Comparison of ENCODE assay signal across 1 cellular context in the genomic region with DNA sequence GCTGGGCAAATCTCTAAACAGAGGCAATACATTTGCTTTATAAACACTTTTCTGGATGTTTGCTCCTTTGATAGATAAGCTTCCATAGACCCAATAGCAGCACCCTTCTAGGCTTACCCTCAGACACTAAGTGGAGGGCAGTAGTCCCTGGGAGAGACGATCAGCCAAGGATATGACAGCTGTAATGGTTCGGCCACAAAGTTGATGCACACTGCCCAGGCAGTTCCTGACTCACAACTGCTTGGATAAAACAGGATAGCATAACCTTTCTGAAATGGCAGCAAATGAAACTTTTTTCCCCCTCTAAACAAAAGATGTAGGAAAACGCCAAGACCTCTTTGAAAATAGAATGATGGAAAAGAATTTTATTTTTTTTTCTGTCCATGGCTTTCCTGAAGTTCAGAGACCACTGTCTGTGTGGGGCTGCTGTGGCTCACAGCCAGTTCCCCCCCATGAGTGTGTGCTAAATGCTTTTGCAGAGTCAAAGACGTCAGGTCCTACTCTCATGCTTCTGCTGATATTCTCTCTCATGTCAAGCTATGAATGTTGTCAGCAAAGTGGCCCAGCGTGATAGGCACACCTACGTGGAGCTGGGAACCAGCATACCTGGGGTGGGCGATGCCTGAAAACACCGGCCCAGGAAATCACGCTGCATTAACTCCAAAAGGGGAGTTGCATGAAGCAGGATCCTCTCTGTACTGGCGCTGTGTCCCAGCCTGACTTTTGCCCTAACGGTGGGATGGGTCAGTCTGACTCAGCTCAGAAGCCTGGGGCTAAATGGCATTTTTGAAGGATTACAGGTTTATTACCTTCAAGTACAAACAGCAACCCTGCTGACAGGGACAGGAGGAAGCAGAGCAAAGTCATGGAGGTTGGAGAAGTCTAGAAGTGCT.
TF ChIP-seq lines count a peak whose summit lies in the region.

No MANE protein-coding gene starts in this region.

TF ChIP-seq in GM23338, 12 proteins besides CTCF, POLR2A, EP300 and RAD21 (continued from another document):
- TF ChIP-seq, protein P1, sequence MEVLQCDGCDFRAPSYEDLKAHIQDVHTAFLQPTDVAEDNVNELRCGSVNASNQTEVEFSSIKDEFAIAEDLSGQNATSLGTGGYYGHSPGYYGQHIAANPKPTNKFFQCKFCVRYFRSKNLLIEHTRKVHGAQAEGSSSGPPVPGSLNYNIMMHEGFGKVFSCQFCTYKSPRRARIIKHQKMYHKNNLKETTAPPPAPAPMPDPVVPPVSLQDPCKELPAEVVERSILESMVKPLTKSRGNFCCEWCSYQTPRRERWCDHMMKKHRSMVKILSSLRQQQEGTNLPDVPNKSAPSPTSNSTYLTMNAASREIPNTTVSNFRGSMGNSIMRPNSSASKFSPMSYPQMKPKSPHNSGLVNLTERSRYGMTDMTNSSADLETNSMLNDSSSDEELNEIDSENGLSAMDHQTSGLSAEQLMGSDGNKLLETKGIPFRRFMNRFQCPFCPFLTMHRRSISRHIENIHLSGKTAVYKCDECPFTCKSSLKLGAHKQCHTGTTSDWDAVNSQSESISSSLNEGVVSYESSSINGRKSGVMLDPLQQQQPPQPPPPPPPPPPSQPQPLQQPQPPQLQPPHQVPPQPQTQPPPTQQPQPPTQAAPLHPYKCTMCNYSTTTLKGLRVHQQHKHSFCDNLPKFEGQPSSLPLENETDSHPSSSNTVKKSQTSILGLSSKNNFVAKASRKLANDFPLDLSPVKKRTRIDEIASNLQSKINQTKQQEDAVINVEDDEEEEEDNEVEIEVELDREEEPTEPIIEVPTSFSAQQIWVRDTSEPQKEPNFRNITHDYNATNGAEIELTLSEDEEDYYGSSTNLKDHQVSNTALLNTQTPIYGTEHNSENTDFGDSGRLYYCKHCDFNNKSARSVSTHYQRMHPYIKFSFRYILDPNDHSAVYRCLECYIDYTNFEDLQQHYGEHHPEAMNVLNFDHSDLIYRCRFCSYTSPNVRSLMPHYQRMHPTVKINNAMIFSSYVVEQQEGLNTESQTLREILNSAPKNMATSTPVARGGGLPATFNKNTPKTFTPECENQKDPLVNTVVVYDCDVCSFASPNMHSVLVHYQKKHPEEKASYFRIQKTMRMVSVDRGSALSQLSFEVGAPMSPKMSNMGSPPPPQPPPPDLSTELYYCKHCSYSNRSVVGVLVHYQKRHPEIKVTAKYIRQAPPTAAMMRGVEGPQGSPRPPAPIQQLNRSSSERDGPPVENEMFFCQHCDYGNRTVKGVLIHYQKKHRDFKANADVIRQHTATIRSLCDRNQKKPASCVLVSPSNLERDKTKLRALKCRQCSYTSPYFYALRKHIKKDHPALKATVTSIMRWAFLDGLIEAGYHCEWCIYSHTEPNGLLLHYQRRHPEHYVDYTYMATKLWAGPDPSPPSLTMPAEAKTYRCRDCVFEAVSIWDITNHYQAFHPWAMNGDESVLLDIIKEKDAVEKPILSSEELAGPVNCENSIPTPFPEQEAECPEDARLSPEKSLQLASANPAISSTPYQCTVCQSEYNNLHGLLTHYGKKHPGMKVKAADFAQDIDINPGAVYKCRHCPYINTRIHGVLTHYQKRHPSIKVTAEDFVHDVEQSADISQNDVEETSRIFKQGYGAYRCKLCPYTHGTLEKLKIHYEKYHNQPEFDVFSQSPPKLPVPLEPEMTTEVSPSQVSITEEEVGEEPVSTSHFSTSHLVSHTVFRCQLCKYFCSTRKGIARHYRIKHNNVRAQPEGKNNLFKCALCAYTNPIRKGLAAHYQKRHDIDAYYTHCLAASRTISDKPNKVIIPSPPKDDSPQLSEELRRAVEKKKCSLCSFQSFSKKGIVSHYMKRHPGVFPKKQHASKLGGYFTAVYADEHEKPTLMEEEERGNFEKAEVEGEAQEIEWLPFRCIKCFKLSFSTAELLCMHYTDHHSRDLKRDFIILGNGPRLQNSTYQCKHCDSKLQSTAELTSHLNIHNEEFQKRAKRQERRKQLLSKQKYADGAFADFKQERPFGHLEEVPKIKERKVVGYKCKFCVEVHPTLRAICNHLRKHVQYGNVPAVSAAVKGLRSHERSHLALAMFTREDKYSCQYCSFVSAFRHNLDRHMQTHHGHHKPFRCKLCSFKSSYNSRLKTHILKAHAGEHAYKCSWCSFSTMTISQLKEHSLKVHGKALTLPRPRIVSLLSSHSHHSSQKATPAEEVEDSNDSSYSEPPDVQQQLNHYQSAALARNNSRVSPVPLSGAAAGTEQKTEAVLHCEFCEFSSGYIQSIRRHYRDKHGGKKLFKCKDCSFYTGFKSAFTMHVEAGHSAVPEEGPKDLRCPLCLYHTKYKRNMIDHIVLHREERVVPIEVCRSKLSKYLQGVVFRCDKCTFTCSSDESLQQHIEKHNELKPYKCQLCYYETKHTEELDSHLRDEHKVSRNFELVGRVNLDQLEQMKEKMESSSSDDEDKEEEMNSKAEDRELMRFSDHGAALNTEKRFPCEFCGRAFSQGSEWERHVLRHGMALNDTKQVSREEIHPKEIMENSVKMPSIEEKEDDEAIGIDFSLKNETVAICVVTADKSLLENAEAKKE (CRISPR knock-in tag; IDR thresholded peaks at IDR 0.05): no peak
- TF ChIP-seq, protein P2, sequence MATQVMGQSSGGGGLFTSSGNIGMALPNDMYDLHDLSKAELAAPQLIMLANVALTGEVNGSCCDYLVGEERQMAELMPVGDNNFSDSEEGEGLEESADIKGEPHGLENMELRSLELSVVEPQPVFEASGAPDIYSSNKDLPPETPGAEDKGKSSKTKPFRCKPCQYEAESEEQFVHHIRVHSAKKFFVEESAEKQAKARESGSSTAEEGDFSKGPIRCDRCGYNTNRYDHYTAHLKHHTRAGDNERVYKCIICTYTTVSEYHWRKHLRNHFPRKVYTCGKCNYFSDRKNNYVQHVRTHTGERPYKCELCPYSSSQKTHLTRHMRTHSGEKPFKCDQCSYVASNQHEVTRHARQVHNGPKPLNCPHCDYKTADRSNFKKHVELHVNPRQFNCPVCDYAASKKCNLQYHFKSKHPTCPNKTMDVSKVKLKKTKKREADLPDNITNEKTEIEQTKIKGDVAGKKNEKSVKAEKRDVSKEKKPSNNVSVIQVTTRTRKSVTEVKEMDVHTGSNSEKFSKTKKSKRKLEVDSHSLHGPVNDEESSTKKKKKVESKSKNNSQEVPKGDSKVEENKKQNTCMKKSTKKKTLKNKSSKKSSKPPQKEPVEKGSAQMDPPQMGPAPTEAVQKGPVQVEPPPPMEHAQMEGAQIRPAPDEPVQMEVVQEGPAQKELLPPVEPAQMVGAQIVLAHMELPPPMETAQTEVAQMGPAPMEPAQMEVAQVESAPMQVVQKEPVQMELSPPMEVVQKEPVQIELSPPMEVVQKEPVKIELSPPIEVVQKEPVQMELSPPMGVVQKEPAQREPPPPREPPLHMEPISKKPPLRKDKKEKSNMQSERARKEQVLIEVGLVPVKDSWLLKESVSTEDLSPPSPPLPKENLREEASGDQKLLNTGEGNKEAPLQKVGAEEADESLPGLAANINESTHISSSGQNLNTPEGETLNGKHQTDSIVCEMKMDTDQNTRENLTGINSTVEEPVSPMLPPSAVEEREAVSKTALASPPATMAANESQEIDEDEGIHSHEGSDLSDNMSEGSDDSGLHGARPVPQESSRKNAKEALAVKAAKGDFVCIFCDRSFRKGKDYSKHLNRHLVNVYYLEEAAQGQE (IDR thresholded peaks at IDR 0.05; ENCODE audit: unreplicated experiment): no peak
- no peak for TF ChIP-seq CREB1 (CRISPR knock-in tag; IDR thresholded peaks at IDR 0.05; ENCODE audit: low read depth)
TF ChIP-seq in GM23338: peak in this region for 0.
